Comparison of ENCODE assay signal across 1 cellular context in the genomic region with DNA sequence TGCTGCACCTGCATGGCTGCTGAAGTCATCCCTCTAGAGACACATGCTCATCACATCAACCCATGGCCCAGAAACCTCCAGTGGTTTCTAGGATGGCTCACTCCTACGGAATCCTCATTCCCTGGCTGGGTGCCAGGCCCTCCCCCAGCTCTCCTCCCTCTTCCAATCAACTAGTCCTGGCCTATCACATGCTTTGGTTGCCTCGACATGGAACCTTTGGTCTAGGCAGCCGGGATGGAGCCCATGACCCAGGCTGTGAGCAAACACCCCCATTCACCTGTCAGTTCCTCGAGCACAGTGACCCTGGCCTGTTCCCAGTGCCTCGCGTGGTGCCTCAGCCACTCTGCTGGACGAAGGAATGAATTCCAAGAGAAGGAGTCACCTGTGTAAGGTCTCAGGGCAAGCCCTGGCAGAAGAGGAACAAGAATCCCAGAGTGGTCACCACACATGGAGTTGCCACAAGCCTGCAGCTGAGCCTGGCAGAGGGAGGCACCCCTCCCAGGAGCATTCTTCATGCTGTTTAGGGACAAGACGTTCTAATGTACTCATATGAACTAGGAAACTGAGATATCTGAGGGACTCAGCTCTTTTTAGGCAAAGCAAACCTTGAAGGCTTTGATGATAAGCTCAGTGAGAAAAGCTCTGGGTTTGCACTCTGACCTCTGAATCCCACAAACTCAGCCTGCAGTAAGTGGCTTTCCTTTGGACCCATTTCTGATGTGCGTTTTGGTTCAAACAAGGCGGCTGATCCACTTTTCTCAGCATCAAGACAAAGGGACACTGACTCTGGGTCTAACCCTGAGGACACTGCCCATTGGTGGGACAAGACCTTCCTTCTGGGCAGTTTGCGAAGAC.
TF ChIP-seq lines count a peak whose summit lies in the region.

No MANE protein-coding gene starts in this region.

TF ChIP-seq in HepG2, 621 proteins besides CTCF, POLR2A, EP300 and RAD21 (continued from another document and continues in another):
- TF ChIP-seq, protein P1, sequence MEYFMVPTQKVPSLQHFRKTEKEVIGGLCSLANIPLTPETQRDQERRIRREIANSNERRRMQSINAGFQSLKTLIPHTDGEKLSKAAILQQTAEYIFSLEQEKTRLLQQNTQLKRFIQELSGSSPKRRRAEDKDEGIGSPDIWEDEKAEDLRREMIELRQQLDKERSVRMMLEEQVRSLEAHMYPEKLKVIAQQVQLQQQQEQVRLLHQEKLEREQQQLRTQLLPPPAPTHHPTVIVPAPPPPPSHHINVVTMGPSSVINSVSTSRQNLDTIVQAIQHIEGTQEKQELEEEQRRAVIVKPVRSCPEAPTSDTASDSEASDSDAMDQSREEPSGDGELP (IDR thresholded peaks at IDR 0.05; ENCODE audit: borderline replicate concordance, low read depth), result peak; percentile 30; the same call in 1 of the 2 replicates
- TF ChIP-seq MIER2 (CRISPR knock-in tag; IDR thresholded peaks at IDR 0.05) (no peak), ZNF230 (CRISPR knock-in tag; IDR thresholded peaks at IDR 0.05) (no peak), DNMT1 (CRISPR knock-in tag; IDR thresholded peaks at IDR 0.05) (no peak; the same call in 1 of the 2 replicates), MXD4 (CRISPR knock-in tag; IDR thresholded peaks at IDR 0.05) (no peak), PPARG (CRISPR knock-in tag; conservative IDR thresholded peaks at IDR 0.05) (no peak), NPAS2 (CRISPR knock-in tag; IDR thresholded peaks at IDR 0.05; ENCODE audit: borderline replicate concordance) (no peak), ZNF619 (CRISPR knock-in tag; IDR thresholded peaks at IDR 0.05) (no peak), ZNF629 (CRISPR knock-in tag; conservative IDR thresholded peaks at IDR 0.05) (peak; percentile 70; the same call in 1 of the 2 replicates), BHLHE40 (IDR thresholded peaks at IDR 0.05; ENCODE audit: low read length) (peak; percentile 76), PAF1 (CRISPR knock-in tag; IDR thresholded peaks at IDR 0.05) (no peak), NFYB (CRISPR knock-in tag; IDR thresholded peaks at IDR 0.05) (peak; percentile 80), ZNF33B (CRISPR knock-in tag; IDR thresholded peaks at IDR 0.05) (peak; percentile 37; the same call in 1 of the 2 replicates), GFI1 (CRISPR knock-in tag; IDR thresholded peaks at IDR 0.05; ENCODE audit: borderline replicate concordance) (no peak), ZBTB7A (CRISPR knock-in tag; IDR thresholded peaks at IDR 0.05) (no peak), ZNF674 (CRISPR knock-in tag; IDR thresholded peaks at IDR 0.05; ENCODE audit: low read depth) (no peak), DPF2 (CRISPR knock-in tag; IDR thresholded peaks at IDR 0.05; ENCODE audit: borderline replicate concordance, low read depth) (0 out of 2 replicates have a peak, but pooled peaks have one; percentile 50), DR1 (CRISPR knock-in tag; IDR thresholded peaks at IDR 0.05) (no peak), XBP1 (CRISPR knock-in tag; IDR thresholded peaks at IDR 0.05) (no peak), U2AF2 (IDR thresholded peaks at IDR 0.05; ENCODE audit: low read depth, low read length) (no peak), ELF1 (CRISPR knock-in tag; IDR thresholded peaks at IDR 0.05) (no peak), ZNF510 (CRISPR knock-in tag; IDR thresholded peaks at IDR 0.05; ENCODE audit: low read depth) (no peak), NR2F1 (CRISPR knock-in tag; IDR thresholded peaks at IDR 0.05) (0 out of 4 replicates have a peak, but pooled peaks of 1 of the 2 experiments have one; percentile 31), NFYC (CRISPR knock-in tag; IDR thresholded peaks at IDR 0.05) (peak; percentile 74), IRF2 (CRISPR knock-in tag; IDR thresholded peaks at IDR 0.05) (no peak), KLF12 (CRISPR knock-in tag; IDR thresholded peaks at IDR 0.05; ENCODE audit: borderline replicate concordance) (no peak), CHD2 (IDR thresholded peaks at IDR 0.05; ENCODE audit: low read depth, low read length) (no peak), ZNF572 (CRISPR knock-in tag; IDR thresholded peaks at IDR 0.05) (no peak), ZNF598 (CRISPR knock-in tag; IDR thresholded peaks at IDR 0.05; ENCODE audit: borderline replicate concordance) (peak; percentile 35; the same call in 1 of the 2 replicates), BCL6 (CRISPR knock-in tag; IDR thresholded peaks at IDR 0.05) (peak; percentile 96), MEIS2 (CRISPR knock-in tag; IDR thresholded peaks at IDR 0.05) (no peak), SPEN (CRISPR knock-in tag; IDR thresholded peaks at IDR 0.05; ENCODE audit: low read depth) (peak; percentile 45; the same call in 1 of the 2 replicates), ZNF644 (CRISPR knock-in tag; IDR thresholded peaks at IDR 0.05; ENCODE audit: low read depth) (peak; percentile 89), ZNF678 (CRISPR knock-in tag; IDR thresholded peaks at IDR 0.05) (no peak), FOSL2 (CRISPR knock-in tag; IDR thresholded peaks at IDR 0.05) (0 out of 2 replicates have a peak, but pooled peaks have one; percentile 37), ZNF232 (CRISPR knock-in tag; IDR thresholded peaks at IDR 0.05; ENCODE audit: borderline replicate concordance) (no peak), MED8 (CRISPR knock-in tag; IDR thresholded peaks at IDR 0.05; ENCODE audit: insufficient replicate concordance) (no peak), MTA3 (CRISPR knock-in tag; IDR thresholded peaks at IDR 0.05) (no peak), ZNF264 (CRISPR knock-in tag; IDR thresholded peaks at IDR 0.05) (peak; percentile 98), ZNF749 (CRISPR knock-in tag; IDR thresholded peaks at IDR 0.05; ENCODE audit: borderline replicate concordance) (no peak)
- TF ChIP-seq, protein P2, sequence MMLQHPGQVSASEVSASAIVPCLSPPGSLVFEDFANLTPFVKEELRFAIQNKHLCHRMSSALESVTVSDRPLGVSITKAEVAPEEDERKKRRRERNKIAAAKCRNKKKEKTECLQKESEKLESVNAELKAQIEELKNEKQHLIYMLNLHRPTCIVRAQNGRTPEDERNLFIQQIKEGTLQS (CRISPR knock-in tag; IDR thresholded peaks at IDR 0.05), result no peak
- TF ChIP-seq, protein P3, sequence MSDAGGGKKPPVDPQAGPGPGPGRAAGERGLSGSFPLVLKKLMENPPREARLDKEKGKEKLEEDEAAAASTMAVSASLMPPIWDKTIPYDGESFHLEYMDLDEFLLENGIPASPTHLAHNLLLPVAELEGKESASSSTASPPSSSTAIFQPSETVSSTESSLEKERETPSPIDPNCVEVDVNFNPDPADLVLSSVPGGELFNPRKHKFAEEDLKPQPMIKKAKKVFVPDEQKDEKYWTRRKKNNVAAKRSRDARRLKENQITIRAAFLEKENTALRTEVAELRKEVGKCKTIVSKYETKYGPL (CRISPR knock-in tag; IDR thresholded peaks at IDR 0.05), result no peak
- TF ChIP-seq, protein P4, sequence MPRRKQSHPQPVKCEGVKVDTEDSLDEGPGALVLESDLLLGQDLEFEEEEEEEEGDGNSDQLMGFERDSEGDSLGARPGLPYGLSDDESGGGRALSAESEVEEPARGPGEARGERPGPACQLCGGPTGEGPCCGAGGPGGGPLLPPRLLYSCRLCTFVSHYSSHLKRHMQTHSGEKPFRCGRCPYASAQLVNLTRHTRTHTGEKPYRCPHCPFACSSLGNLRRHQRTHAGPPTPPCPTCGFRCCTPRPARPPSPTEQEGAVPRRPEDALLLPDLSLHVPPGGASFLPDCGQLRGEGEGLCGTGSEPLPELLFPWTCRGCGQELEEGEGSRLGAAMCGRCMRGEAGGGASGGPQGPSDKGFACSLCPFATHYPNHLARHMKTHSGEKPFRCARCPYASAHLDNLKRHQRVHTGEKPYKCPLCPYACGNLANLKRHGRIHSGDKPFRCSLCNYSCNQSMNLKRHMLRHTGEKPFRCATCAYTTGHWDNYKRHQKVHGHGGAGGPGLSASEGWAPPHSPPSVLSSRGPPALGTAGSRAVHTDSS (CRISPR knock-in tag; conservative IDR thresholded peaks at IDR 0.05), result no peak
- TF ChIP-seq, protein P5, sequence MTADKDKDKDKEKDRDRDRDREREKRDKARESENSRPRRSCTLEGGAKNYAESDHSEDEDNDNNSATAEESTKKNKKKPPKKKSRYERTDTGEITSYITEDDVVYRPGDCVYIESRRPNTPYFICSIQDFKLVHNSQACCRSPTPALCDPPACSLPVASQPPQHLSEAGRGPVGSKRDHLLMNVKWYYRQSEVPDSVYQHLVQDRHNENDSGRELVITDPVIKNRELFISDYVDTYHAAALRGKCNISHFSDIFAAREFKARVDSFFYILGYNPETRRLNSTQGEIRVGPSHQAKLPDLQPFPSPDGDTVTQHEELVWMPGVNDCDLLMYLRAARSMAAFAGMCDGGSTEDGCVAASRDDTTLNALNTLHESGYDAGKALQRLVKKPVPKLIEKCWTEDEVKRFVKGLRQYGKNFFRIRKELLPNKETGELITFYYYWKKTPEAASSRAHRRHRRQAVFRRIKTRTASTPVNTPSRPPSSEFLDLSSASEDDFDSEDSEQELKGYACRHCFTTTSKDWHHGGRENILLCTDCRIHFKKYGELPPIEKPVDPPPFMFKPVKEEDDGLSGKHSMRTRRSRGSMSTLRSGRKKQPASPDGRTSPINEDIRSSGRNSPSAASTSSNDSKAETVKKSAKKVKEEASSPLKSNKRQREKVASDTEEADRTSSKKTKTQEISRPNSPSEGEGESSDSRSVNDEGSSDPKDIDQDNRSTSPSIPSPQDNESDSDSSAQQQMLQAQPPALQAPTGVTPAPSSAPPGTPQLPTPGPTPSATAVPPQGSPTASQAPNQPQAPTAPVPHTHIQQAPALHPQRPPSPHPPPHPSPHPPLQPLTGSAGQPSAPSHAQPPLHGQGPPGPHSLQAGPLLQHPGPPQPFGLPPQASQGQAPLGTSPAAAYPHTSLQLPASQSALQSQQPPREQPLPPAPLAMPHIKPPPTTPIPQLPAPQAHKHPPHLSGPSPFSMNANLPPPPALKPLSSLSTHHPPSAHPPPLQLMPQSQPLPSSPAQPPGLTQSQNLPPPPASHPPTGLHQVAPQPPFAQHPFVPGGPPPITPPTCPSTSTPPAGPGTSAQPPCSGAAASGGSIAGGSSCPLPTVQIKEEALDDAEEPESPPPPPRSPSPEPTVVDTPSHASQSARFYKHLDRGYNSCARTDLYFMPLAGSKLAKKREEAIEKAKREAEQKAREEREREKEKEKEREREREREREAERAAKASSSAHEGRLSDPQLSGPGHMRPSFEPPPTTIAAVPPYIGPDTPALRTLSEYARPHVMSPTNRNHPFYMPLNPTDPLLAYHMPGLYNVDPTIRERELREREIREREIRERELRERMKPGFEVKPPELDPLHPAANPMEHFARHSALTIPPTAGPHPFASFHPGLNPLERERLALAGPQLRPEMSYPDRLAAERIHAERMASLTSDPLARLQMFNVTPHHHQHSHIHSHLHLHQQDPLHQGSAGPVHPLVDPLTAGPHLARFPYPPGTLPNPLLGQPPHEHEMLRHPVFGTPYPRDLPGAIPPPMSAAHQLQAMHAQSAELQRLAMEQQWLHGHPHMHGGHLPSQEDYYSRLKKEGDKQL (CRISPR knock-in tag; IDR thresholded peaks at IDR 0.05; ENCODE audit: low read depth), result no peak
- TF ChIP-seq, protein P6, sequence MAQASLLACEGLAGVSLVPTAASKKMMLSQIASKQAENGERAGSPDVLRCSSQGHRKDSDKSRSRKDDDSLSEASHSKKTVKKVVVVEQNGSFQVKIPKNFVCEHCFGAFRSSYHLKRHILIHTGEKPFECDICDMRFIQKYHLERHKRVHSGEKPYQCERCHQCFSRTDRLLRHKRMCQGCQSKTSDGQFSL (CRISPR knock-in tag; IDR thresholded peaks at IDR 0.05), result no peak
- TF ChIP-seq, protein P7, sequence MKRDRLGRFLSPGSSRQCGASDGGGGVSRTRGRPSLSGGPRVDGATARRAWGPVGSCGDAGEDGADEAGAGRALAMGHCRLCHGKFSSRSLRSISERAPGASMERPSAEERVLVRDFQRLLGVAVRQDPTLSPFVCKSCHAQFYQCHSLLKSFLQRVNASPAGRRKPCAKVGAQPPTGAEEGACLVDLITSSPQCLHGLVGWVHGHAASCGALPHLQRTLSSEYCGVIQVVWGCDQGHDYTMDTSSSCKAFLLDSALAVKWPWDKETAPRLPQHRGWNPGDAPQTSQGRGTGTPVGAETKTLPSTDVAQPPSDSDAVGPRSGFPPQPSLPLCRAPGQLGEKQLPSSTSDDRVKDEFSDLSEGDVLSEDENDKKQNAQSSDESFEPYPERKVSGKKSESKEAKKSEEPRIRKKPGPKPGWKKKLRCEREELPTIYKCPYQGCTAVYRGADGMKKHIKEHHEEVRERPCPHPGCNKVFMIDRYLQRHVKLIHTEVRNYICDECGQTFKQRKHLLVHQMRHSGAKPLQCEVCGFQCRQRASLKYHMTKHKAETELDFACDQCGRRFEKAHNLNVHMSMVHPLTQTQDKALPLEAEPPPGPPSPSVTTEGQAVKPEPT (CRISPR knock-in tag; IDR thresholded peaks at IDR 0.05; ENCODE audit: low read depth), result no peak
- TF ChIP-seq, protein P8, sequence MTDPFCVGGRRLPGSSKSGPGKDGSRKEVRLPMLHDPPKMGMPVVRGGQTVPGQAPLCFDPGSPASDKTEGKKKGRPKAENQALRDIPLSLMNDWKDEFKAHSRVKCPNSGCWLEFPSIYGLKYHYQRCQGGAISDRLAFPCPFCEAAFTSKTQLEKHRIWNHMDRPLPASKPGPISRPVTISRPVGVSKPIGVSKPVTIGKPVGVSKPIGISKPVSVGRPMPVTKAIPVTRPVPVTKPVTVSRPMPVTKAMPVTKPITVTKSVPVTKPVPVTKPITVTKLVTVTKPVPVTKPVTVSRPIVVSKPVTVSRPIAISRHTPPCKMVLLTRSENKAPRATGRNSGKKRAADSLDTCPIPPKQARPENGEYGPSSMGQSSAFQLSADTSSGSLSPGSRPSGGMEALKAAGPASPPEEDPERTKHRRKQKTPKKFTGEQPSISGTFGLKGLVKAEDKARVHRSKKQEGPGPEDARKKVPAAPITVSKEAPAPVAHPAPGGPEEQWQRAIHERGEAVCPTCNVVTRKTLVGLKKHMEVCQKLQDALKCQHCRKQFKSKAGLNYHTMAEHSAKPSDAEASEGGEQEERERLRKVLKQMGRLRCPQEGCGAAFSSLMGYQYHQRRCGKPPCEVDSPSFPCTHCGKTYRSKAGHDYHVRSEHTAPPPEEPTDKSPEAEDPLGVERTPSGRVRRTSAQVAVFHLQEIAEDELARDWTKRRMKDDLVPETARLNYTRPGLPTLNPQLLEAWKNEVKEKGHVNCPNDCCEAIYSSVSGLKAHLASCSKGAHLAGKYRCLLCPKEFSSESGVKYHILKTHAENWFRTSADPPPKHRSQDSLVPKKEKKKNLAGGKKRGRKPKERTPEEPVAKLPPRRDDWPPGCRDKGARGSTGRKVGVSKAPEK (CRISPR knock-in tag; IDR thresholded peaks at IDR 0.05; ENCODE audit: borderline replicate concordance), result no peak
- TF ChIP-seq, protein P9, sequence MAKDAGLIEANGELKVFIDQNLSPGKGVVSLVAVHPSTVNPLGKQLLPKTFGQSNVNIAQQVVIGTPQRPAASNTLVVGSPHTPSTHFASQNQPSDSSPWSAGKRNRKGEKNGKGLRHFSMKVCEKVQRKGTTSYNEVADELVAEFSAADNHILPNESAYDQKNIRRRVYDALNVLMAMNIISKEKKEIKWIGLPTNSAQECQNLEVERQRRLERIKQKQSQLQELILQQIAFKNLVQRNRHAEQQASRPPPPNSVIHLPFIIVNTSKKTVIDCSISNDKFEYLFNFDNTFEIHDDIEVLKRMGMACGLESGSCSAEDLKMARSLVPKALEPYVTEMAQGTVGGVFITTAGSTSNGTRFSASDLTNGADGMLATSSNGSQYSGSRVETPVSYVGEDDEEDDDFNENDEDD (CRISPR knock-in tag; IDR thresholded peaks at IDR 0.05; ENCODE audit: borderline replicate concordance), result peak; percentile 47; the same call in 1 of the 2 replicates
